Comparison of ENCODE assay signal across 23 cellular contexts in genomic region chr2:39872748-39873147, GRCh38.
DNase-seq lines count a peak whose midpoint lies in the region; ATAC-seq and TF ChIP-seq lines count a peak whose summit lies in the region.
"Had no signal": no experiment of that assay in that cellular context is flagged by ENCODE, and none has a peak within 500 bp of the region (broad histone marks: within the 10 kb centered on the region; RNA-seq: fewer than 3 reads in every experiment).

No MANE protein-coding gene starts in this region.

- peak overlapping the region; percentile 56 for H2AFZ ChIP-seq in GM23338
- H2AFZ ChIP-seq in smooth muscle cell (ENCODE audit: low read depth): no peak overlapping the region

- WGBS in smooth muscle cell (ENCODE audit: low lambda C conversion rate): 93% methylated on average over 2 of the region's 2 CpGs

- ATAC-seq in GM23338: no peak
- ATAC-seq: GM12878 had no signal

- H3K4me1 Mint-ChIP-seq in GM23338 (no peaks in the 10 kb centered on the region; the same call in 2 of the 3 replicates), HFFc6 (ENCODE audit: low read depth) (peaks cover 57% of the 10 kb centered on the region), endothelial cell (ENCODE audit: unreplicated experiment) (peaks cover 24% of the 10 kb centered on the region)
- H3K4me1 Mint-ChIP-seq: CD14-positive monocyte; CD4-positive, alpha-beta memory T cell; CD4-positive, CD25-positive, alpha-beta regulatory T cell; CD8-positive, alpha-beta memory T cell had no signal

- H3K79me2 ChIP-seq in GM23338 (replicated peaks; ENCODE audit: insufficient read depth) (no peaks in the 10 kb centered on the region), smooth muscle cell (ENCODE audit: low read depth) (no peaks in the 10 kb centered on the region)

- H3K27me3 ChIP-seq in GM23338 (ENCODE audit: insufficient read depth) (no peaks in the 10 kb centered on the region), smooth muscle cell (ENCODE audit: low read depth) (no peaks in the 10 kb centered on the region)
- H3K27me3 ChIP-seq: BLaER1 had no signal

- no peaks in the 10 kb centered on the region for H3K9me2 ChIP-seq in GM23338 (ENCODE audit: insufficient read depth)

- H3K4me3 ChIP-seq in GM23338 (no peak overlapping the region), smooth muscle cell (no peak overlapping the region)
- H3K4me3 ChIP-seq: BLaER1, GM12878 had no signal

- DNase-seq in GM23338 (ENCODE audit: low spot score): no peak
- DNase-seq in HFFc6: no peak
- no peak for DNase-seq in smooth muscle cell (lab: John Stamatoyannopoulos, UW; ENCODE audit: unreplicated experiment)
- DNase-seq in NCI-H510A treated with DMSO at 0.1 percent for 48 hours (lab: John Stamatoyannopoulos, UW): no peak
- DNase-seq in endothelial cell (ENCODE audit: low spot score): no peak
- DNase-seq: 8988T; ACHN; BE2C; C1 segment of cervical spinal cord; CD4-positive, alpha-beta memory T cell; CD4-positive, CD25-positive, alpha-beta regulatory T cell; CD8-positive, alpha-beta memory T cell; COR-L47; DMS 273 treated with DMSO at 0.1 percent for 48 hours; DMS153; DMS53; DMS79; DND-41; EL; GDM1 had no signal

- TF ChIP-seq CTCF in GM23338 (conservative IDR thresholded peaks at IDR 0.05; ENCODE audit: low read depth in 2 of 2): no peak
- TF ChIP-seq CTCF in HFFc6 (IDR thresholded peaks at IDR 0.05): no peak
- no peak for TF ChIP-seq CTCF in smooth muscle cell (IDR thresholded peaks at IDR 0.05; ENCODE audit: borderline replicate concordance, insufficient read depth, poor library complexity, severe bottlenecking)
- no peak for TF ChIP-seq CTCF in endothelial cell (IDR thresholded peaks at IDR 0.05; ENCODE audit: unreplicated experiment)

- H3K4me3 Mint-ChIP-seq in GM23338: no peak overlapping the region
- H3K4me3 Mint-ChIP-seq in HFFc6: peak overlapping the region; percentile 78; the same call in 1 of the 2 replicates
- H3K4me3 Mint-ChIP-seq in endothelial cell (ENCODE audit: unreplicated experiment): no peak overlapping the region
- H3K4me3 Mint-ChIP-seq: CD14-positive monocyte; CD4-positive, alpha-beta memory T cell; CD4-positive, CD25-positive, alpha-beta regulatory T cell; CD8-positive, alpha-beta memory T cell had no signal

- H3K27ac Mint-ChIP-seq in GM23338: no peak overlapping the region
- peak overlapping the region; percentile 91; the same call in 1 of the 2 replicates for H3K27ac Mint-ChIP-seq in HFFc6
- H3K27ac Mint-ChIP-seq in endothelial cell (ENCODE audit: unreplicated experiment): no peak overlapping the region
- H3K27ac Mint-ChIP-seq: CD14-positive monocyte; CD4-positive, alpha-beta memory T cell; CD4-positive, CD25-positive, alpha-beta regulatory T cell; CD8-positive, alpha-beta memory T cell had no signal

- H3K36me3 Mint-ChIP-seq in GM23338 (ENCODE audit: low read depth) (no peaks in the 10 kb centered on the region), HFFc6 (ENCODE audit: low read depth) (peaks cover 6% of the 10 kb centered on the region), endothelial cell (ENCODE audit: low read depth, unreplicated experiment) (no peaks in the 10 kb centered on the region)
- H3K36me3 Mint-ChIP-seq: CD14-positive monocyte; CD4-positive, alpha-beta memory T cell; CD4-positive, CD25-positive, alpha-beta regulatory T cell; CD8-positive, alpha-beta memory T cell had no signal

- H3K9ac ChIP-seq in smooth muscle cell (ENCODE audit: low read depth): no peak overlapping the region
- H3K9ac ChIP-seq: BLaER1 had no signal

- H3K36me3 ChIP-seq in GM23338 (ENCODE audit: insufficient read depth): no peaks in the 10 kb centered on the region
- H3K36me3 ChIP-seq in smooth muscle cell (ENCODE audit: low read depth): no peaks in the 10 kb centered on the region
- H3K36me3 ChIP-seq: BE2C, BLaER1 had no signal

- H3K4me2 ChIP-seq in GM23338: no peak overlapping the region
- no peak overlapping the region for H3K4me2 ChIP-seq in smooth muscle cell
- H3K4me2 ChIP-seq: BLaER1 had no signal

- H3K9me3 Mint-ChIP-seq in GM23338: no peaks in the 10 kb centered on the region; the same call in 2 of the 3 replicates
- no peaks in the 10 kb centered on the region; the same call in 1 of the 2 replicates for H3K9me3 Mint-ChIP-seq in HFFc6
- H3K9me3 Mint-ChIP-seq in endothelial cell (ENCODE audit: unreplicated experiment): no peaks in the 10 kb centered on the region
- H3K9me3 Mint-ChIP-seq: CD4-positive, alpha-beta memory T cell; CD8-positive, alpha-beta memory T cell had no signal

- H3K27ac ChIP-seq in GM23338 (ENCODE audit: low read depth) (no peak overlapping the region), smooth muscle cell (ENCODE audit: low read depth) (peak overlapping the region; percentile 86)
- H3K27ac ChIP-seq: BLaER1 had no signal

- H3F3A ChIP-seq in GM23338 (replicated peaks; ENCODE audit: low read depth) (no peaks in the 10 kb centered on the region), smooth muscle cell (ENCODE audit: low read depth) (peaks cover 11% of the 10 kb centered on the region)

- H3K4me1 ChIP-seq in GM23338 (ENCODE audit: insufficient read depth) (no peaks in the 10 kb centered on the region), smooth muscle cell (ENCODE audit: low read depth) (no peaks in the 10 kb centered on the region)
- H3K4me1 ChIP-seq: BE2C, BLaER1 had no signal

- no peaks in the 10 kb centered on the region for H3K27me3 Mint-ChIP-seq in GM23338 (ENCODE audit: insufficient read depth, low read depth, poor library complexity)
- H3K27me3 Mint-ChIP-seq in HFFc6 (ENCODE audit: insufficient read depth): no peaks in the 10 kb centered on the region
- H3K27me3 Mint-ChIP-seq in endothelial cell (ENCODE audit: unreplicated experiment): peaks cover 1% of the 10 kb centered on the region
- H3K27me3 Mint-ChIP-seq: CD4-positive, CD25-positive, alpha-beta regulatory T cell had no signal

- H4K20me1 ChIP-seq in GM23338 (replicated peaks; ENCODE audit: insufficient read depth): no peaks in the 10 kb centered on the region
- H4K20me1 ChIP-seq in smooth muscle cell (ENCODE audit: low read depth): no peaks in the 10 kb centered on the region
- H4K20me1 ChIP-seq: BLaER1 had no signal

- no peaks in the 10 kb centered on the region for H3K9me3 ChIP-seq in smooth muscle cell (replicated peaks; ENCODE audit: low read depth)
- H3K9me3 ChIP-seq: BE2C, BLaER1 had no signal

TF ChIP-seq in GM23338, 12 proteins besides CTCF, POLR2A, EP300 and RAD21 (continues in another document):
- TF ChIP-seq REST (IDR thresholded peaks at IDR 0.05; ENCODE audit: unreplicated experiment): no peak
